2 cellular contexts compared by ENCODE assay signal in the genomic region with DNA sequence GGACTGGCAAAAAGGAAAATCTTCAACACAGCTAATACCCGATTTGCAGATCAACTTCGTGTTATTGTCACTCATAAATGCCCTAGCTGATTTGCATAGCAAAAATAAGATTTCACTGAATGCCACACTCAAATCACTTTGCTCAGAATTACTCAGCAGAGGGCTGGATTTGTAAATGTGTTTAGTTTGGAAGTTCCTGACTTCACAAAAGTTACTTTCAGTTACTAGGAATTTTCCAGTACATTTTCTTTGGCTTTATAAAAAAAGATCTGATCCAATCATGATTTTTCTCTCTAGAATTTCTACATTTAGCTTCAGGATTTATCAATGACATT.
TF ChIP-seq lines count a peak whose summit lies in the region.

No MANE protein-coding gene starts in this region.

TF ChIP-seq in liver, 16 proteins besides CTCF, POLR2A, EP300 and RAD21 (continued from another document):
- TF ChIP-seq REST (IDR thresholded peaks at IDR 0.05) (no peak), NR2F2 (IDR thresholded peaks at IDR 0.05) (no peak), RXRA (IDR thresholded peaks at IDR 0.05) (no peak), TAF1 (conservative IDR thresholded peaks at IDR 0.05) (no peak), YY1 (IDR thresholded peaks at IDR 0.05) (no peak), FOXA1 (IDR thresholded peaks at IDR 0.05) (no peak), ZBTB33 (IDR thresholded peaks at IDR 0.05) (no peak), FOXA2 (IDR thresholded peaks at IDR 0.05) (no peak), SP1 (IDR thresholded peaks at IDR 0.05) (no peak), GABPA (IDR thresholded peaks at IDR 0.05 in 1 of 2, conservative IDR thresholded peaks at IDR 0.05 in 1 of 2) (no peak)
- TF ChIP-seq, protein P1, sequence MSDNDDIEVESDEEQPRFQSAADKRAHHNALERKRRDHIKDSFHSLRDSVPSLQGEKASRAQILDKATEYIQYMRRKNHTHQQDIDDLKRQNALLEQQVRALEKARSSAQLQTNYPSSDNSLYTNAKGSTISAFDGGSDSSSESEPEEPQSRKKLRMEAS (IDR thresholded peaks at IDR 0.05) = no peak
- TF ChIP-seq, protein P2, sequence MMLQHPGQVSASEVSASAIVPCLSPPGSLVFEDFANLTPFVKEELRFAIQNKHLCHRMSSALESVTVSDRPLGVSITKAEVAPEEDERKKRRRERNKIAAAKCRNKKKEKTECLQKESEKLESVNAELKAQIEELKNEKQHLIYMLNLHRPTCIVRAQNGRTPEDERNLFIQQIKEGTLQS (IDR thresholded peaks at IDR 0.05) = no peak

TF ChIP-seq in HepG2, 621 proteins besides CTCF, POLR2A, EP300 and RAD21 (continued from another document):
- TF ChIP-seq ZNF18 (CRISPR knock-in tag; IDR thresholded peaks at IDR 0.05; ENCODE audit: insufficient replicate concordance) = no peak
- no peak for TF ChIP-seq MAFK (conservative IDR thresholded peaks at IDR 0.05 in 1 of 2, IDR thresholded peaks at IDR 0.05 in 1 of 2; ENCODE audit: low read length in 2 of 2)
- TF ChIP-seq ZNF567 (CRISPR knock-in tag; IDR thresholded peaks at IDR 0.05; ENCODE audit: borderline replicate concordance) = no peak
- no peak for TF ChIP-seq FOXC1 (CRISPR knock-in tag; IDR thresholded peaks at IDR 0.05; ENCODE audit: borderline replicate concordance)
- no peak for TF ChIP-seq ZNF121 (CRISPR knock-in tag; IDR thresholded peaks at IDR 0.05)
- no peak for TF ChIP-seq KLF15 (CRISPR knock-in tag; IDR thresholded peaks at IDR 0.05; ENCODE audit: borderline replicate concordance)
- no peak for TF ChIP-seq THAP8 (CRISPR knock-in tag; IDR thresholded peaks at IDR 0.05; ENCODE audit: borderline replicate concordance)
- TF ChIP-seq ZNF782 (CRISPR knock-in tag; IDR thresholded peaks at IDR 0.05; ENCODE audit: borderline replicate concordance) = no peak
- no peak for TF ChIP-seq GATAD2A (CRISPR knock-in tag; IDR thresholded peaks at IDR 0.05)
- no peak for TF ChIP-seq RNF2 (conservative IDR thresholded peaks at IDR 0.05; ENCODE audit: low read depth)
- TF ChIP-seq, protein P3, sequence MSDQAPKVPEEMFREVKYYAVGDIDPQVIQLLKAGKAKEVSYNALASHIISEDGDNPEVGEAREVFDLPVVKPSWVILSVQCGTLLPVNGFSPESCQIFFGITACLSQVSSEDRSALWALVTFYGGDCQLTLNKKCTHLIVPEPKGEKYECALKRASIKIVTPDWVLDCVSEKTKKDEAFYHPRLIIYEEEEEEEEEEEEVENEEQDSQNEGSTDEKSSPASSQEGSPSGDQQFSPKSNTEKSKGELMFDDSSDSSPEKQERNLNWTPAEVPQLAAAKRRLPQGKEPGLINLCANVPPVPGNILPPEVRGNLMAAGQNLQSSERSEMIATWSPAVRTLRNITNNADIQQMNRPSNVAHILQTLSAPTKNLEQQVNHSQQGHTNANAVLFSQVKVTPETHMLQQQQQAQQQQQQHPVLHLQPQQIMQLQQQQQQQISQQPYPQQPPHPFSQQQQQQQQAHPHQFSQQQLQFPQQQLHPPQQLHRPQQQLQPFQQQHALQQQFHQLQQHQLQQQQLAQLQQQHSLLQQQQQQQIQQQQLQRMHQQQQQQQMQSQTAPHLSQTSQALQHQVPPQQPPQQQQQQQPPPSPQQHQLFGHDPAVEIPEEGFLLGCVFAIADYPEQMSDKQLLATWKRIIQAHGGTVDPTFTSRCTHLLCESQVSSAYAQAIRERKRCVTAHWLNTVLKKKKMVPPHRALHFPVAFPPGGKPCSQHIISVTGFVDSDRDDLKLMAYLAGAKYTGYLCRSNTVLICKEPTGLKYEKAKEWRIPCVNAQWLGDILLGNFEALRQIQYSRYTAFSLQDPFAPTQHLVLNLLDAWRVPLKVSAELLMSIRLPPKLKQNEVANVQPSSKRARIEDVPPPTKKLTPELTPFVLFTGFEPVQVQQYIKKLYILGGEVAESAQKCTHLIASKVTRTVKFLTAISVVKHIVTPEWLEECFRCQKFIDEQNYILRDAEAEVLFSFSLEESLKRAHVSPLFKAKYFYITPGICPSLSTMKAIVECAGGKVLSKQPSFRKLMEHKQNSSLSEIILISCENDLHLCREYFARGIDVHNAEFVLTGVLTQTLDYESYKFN (CRISPR knock-in tag; conservative IDR thresholded peaks at IDR 0.05) = no peak
- no peak for TF ChIP-seq ZNF850 (CRISPR knock-in tag; conservative IDR thresholded peaks at IDR 0.05)
- TF ChIP-seq POLR2G (IDR thresholded peaks at IDR 0.05; ENCODE audit: low read depth, low read length) = no peak
- no peak for TF ChIP-seq THAP7 (CRISPR knock-in tag; IDR thresholded peaks at IDR 0.05)
- no peak for TF ChIP-seq NFE2L1 (CRISPR knock-in tag; IDR thresholded peaks at IDR 0.05; ENCODE audit: borderline replicate concordance)
- no peak for TF ChIP-seq RXRB (CRISPR knock-in tag; IDR thresholded peaks at IDR 0.05; ENCODE audit: borderline replicate concordance)
